Comparison of ENCODE assay signal across 18 cellular contexts in genomic region chr4:140020457-140021361, GRCh38.
DNase-seq lines count a peak whose midpoint lies in the region; ATAC-seq and TF ChIP-seq lines count a peak whose summit lies in the region.
"Had no signal": no experiment of that assay in that cellular context is flagged by ENCODE, and none has a peak within 500 bp of the region (broad histone marks: within the 10 kb centered on the region; RNA-seq: fewer than 3 reads in every experiment).

No MANE protein-coding gene starts in this region.

- no peak for ATAC-seq in Panc1
- ATAC-seq: foreskin keratinocyte, WTC11 had no signal

- H3K4me1 Mint-ChIP-seq in nephron progenitor cell = peaks cover 41% of the 10 kb centered on the region
- peaks cover 4% of the 10 kb centered on the region for H3K4me1 Mint-ChIP-seq in activated T-helper 2 cell treated with anti-CD3 and anti-CD28 coated beads, Interferon-gamma antibody, Interleukin-2, Interleukin-4, amounts not matched to agents 10 μg/mL and 5 μg/mL and 100 μg/mL, durations not matched to agents 14 hours and 24 hours and 36 hours (ENCODE audit: low read depth)

- in situ Hi-C loops in Panc1 (cut with HindIII; ENCODE audit: low pct_unique_long_range_greater_than_20kb, low sequenced_read_pairs) = no loop called here

- H3K4me1 ChIP-seq in Panc1 (ENCODE audit: control insufficient read depth, insufficient read depth, low read length) = peaks cover 26% of the 10 kb centered on the region
- H3K4me1 ChIP-seq: foreskin keratinocyte had no signal

- H3K36me3 ChIP-seq in Panc1 (ENCODE audit: control insufficient read depth, insufficient read depth, low read length) = no peaks in the 10 kb centered on the region
- H3K36me3 ChIP-seq: brain microvascular endothelial cell had no signal

- H3K4me3 ChIP-seq in Panc1 (ENCODE audit: low read depth in 2 of 2, low read length in 2 of 2) = no peak overlapping the region
- no peak overlapping the region for H3K4me3 ChIP-seq in fibroblast of pulmonary artery (replicated peaks; ENCODE audit: low read depth, low read length)

- POLR2A ChIA-PET in Panc1 (lab: Charles Lee) = interaction anchor here (0.6 kb wide), 1 partner anchor 73 kb away, joined by 4 read pairs; no protein-coding TSS in a partner anchor

- H3K27me3 Mint-ChIP-seq in nephron progenitor cell (ENCODE audit: low read depth, poor library complexity) = no peaks in the 10 kb centered on the region
- peaks cover 47% of the 10 kb centered on the region for H3K27me3 Mint-ChIP-seq in activated T-helper 2 cell treated with anti-CD3 and anti-CD28 coated beads, Interferon-gamma antibody, Interleukin-2, Interleukin-4, amounts not matched to agents 10 μg/mL and 5 μg/mL and 100 μg/mL, durations not matched to agents 14 hours and 24 hours and 36 hours (ENCODE audit: low read depth)

- 0 out of 2 replicates have a peak, but pooled peaks cover 5% of the 10 kb centered on the region for H3K9me3 ChIP-seq in Panc1 (ENCODE audit: control insufficient read depth, insufficient read depth, low read depth, low read length)

- peaks cover 21% of the 10 kb centered on the region for H3K36me3 Mint-ChIP-seq in nephron progenitor cell (ENCODE audit: low read depth)
- no peaks in the 10 kb centered on the region for H3K36me3 Mint-ChIP-seq in activated T-helper 2 cell treated with anti-CD3 and anti-CD28 coated beads, Interferon-gamma antibody, Interleukin-2, Interleukin-4, amounts not matched to agents 10 μg/mL and 5 μg/mL and 100 μg/mL, durations not matched to agents 14 hours and 24 hours and 36 hours (ENCODE audit: low read depth)

- intact Hi-C loops in Panc1 (cut with micrococcal nuclease; ENCODE audit: unreplicated experiment) = no loop called here
- intact Hi-C loops in activated T-helper 2 cell treated with anti-CD3 and anti-CD28 coated beads, Interferon-gamma antibody, Interleukin-2, Interleukin-4, amounts not matched to agents 10 μg/mL and 5 μg/mL and 100 μg/mL, durations not matched to agents 14 hours and 24 hours and 36 hours (cut with micrococcal nuclease) = no loop called here

- H3K4me3 Mint-ChIP-seq in nephron progenitor cell = no peak overlapping the region
- H3K4me3 Mint-ChIP-seq in activated T-helper 2 cell treated with anti-CD3 and anti-CD28 coated beads, Interferon-gamma antibody, Interleukin-2, Interleukin-4, amounts not matched to agents 10 μg/mL and 5 μg/mL and 100 μg/mL, durations not matched to agents 14 hours and 24 hours and 36 hours (ENCODE audit: low read depth) = no peak overlapping the region
- H3K4me3 Mint-ChIP-seq: WTC11 had no signal

- CTCF ChIA-PET in Panc1 (lab: Charles Lee) = no interaction called here

- peaks cover 15% of the 10 kb centered on the region for H3K9me3 Mint-ChIP-seq in nephron progenitor cell
- H3K9me3 Mint-ChIP-seq in activated T-helper 2 cell treated with anti-CD3 and anti-CD28 coated beads, Interferon-gamma antibody, Interleukin-2, Interleukin-4, amounts not matched to agents 10 μg/mL and 5 μg/mL and 100 μg/mL, durations not matched to agents 14 hours and 24 hours and 36 hours = no peaks in the 10 kb centered on the region

- no peaks in the 10 kb centered on the region for H3K27me3 ChIP-seq in Panc1 (ENCODE audit: control insufficient read depth, insufficient read depth, low read length)
- H3K27me3 ChIP-seq: brain microvascular endothelial cell, foreskin keratinocyte had no signal

- peak; percentile 14 for DNase-seq in CD1c-positive myeloid dendritic cell (ENCODE audit: extremely low spot score)
- DNase-seq in Panc1 (ENCODE audit: low read depth, low spot score) = no peak
- DNase-seq in fibroblast of pulmonary artery (ENCODE audit: low read depth) = peak; percentile 48
- no peak for DNase-seq in nephron progenitor cell
- DNase-seq in stimulated activated CD4-positive, alpha-beta T cell treated with anti-CD3 and anti-CD28 coated beads, Interleukin-15, amount 100 ng/mL, for 24 hours = no peak
- DNase-seq in stimulated activated CD8-positive, alpha-beta memory T cell treated with anti-CD3 and anti-CD28 coated beads, Interleukin-4, amount 100 ng/mL, for 48 hours = no peak
- no peak for DNase-seq in activated T-helper 2 cell treated with anti-CD3 and anti-CD28 coated beads, Interferon-gamma antibody, Interleukin-2, Interleukin-4, amounts not matched to agents 10 μg/mL and 5 μg/mL and 100 μg/mL, durations not matched to agents 14 hours and 24 hours and 36 hours (ENCODE audit: low spot score)
- DNase-seq in NCI-H2029 treated with DMSO at 0.1 percent for 48 hours (lab: John Stamatoyannopoulos, UW) = no peak
- DNase-seq: activated naive CD4-positive, alpha-beta T cell treated with Interleukin-2 at 50 U/mL for 16 hours; brain microvascular endothelial cell; effector CD8-positive, alpha-beta T cell; foreskin keratinocyte; Kasumi-1; midbrain; NCI-H446 treated with DMSO at 0.1 percent for 48 hours; stimulated activated CD4-positive, alpha-beta T cell treated with anti-CD3 and anti-CD28 coated beads, Interleukin-12 subunit alpha, Interleukin-12 subunit beta, amount 100 ng/mL, for 4 hours had no signal

- TF ChIP-seq CTCF in Panc1 (IDR thresholded peaks at IDR 0.05) (no peak), fibroblast of pulmonary artery (IDR thresholded peaks at IDR 0.05; ENCODE audit: low read length, missing control alignments) (no peak), nephron progenitor cell (IDR thresholded peaks at IDR 0.05) (no peak)

- no TSS peak for BruUV-seq in Panc1 (replicated peaks; lab: Mats Ljungman, UMichigan)

- H3K27ac ChIP-seq in Panc1 (ENCODE audit: low read length) = peak overlapping the region; percentile 78
- H3K27ac ChIP-seq: brain microvascular endothelial cell, foreskin keratinocyte, HL-60 had no signal

- peak overlapping the region; percentile 87 for H3K27ac Mint-ChIP-seq in nephron progenitor cell
- H3K27ac Mint-ChIP-seq in activated T-helper 2 cell treated with anti-CD3 and anti-CD28 coated beads, Interferon-gamma antibody, Interleukin-2, Interleukin-4, amounts not matched to agents 10 μg/mL and 5 μg/mL and 100 μg/mL, durations not matched to agents 14 hours and 24 hours and 36 hours = no peak overlapping the region
- H3K27ac Mint-ChIP-seq: WTC11 had no signal

Comparison
In these comparisons a context has a peak if more than half of its experiments do, and no peak if none do; other contexts are left out.
1. DNase-seq: peak in CD1c-positive myeloid dendritic cell (single experiment) and fibroblast of pulmonary artery (single experiment); none in Panc1 (single experiment), nephron progenitor cell (single experiment), stimulated activated CD4-positive, alpha-beta T cell treated with anti-CD3 and anti-CD28 coated beads, Interleukin-15, amount 100 ng/mL, for 24 hours (single experiment), stimulated activated CD8-positive, alpha-beta memory T cell treated with anti-CD3 and anti-CD28 coated beads, Interleukin-4, amount 100 ng/mL, for 48 hours (single experiment), activated T-helper 2 cell treated with anti-CD3 and anti-CD28 coated beads, Interferon-gamma antibody, Interleukin-2, Interleukin-4, amounts not matched to agents 10 μg/mL and 5 μg/mL and 100 μg/mL, durations not matched to agents 14 hours and 24 hours and 36 hours (single experiment) and NCI-H2029 treated with DMSO at 0.1 percent for 48 hours (single experiment).